20 cellular contexts compared by ENCODE assay signal in genomic region chr11:112380464-112380863, GRCh38.
DNase-seq lines count a peak whose midpoint lies in the region; ATAC-seq, FAIRE-seq and TF ChIP-seq lines count a peak whose summit lies in the region.
"Had no signal": no experiment of that assay in that cellular context is flagged by ENCODE, and none has a peak within 500 bp of the region (broad histone marks: within the 10 kb centered on the region; RNA-seq: fewer than 3 reads in every experiment).

No MANE protein-coding gene starts in this region.

- no peaks in the 10 kb centered on the region for H3K9me1 ChIP-seq in IMR-90 (ENCODE audit: insufficient read depth, low read length)

- FAIRE-seq in bronchial epithelial cell (lab: Jason Lieb, UNC), result peak; percentile 55
- FAIRE-seq: A549, GM12892, GM18507, HepG2 had no signal

- DNase-seq in IMR-90 (no peak), bronchial epithelial cell (ENCODE audit: low read depth) (peak; percentile 40), islet precursor cell (peak; percentile 47), upper lobe of right lung (no peak), superior temporal gyrus (ENCODE audit: extremely low spot score) (no peak), CD14-positive monocyte (ENCODE audit: low spot score) (no peak)
- DNase-seq: AML-193; CD4-positive, alpha-beta memory T cell; DMS153; DMS79; GDM1; GM23248 had no signal

- H2BK5ac ChIP-seq in IMR-90 (ENCODE audit: low read depth, low read length, poor library complexity, severe bottlenecking), result no peak overlapping the region

- POLR2A ChIA-PET in IMR-90 (lab: Charles Lee; ENCODE audit: unreplicated experiment), result no interaction called here

- no peak overlapping the region for H3K18ac ChIP-seq in IMR-90 (ENCODE audit: low read depth, low read length)

- CTCF ChIA-PET in IMR-90 (lab: Yijun Ruan, JAX), result no interaction called here

- H3K56ac ChIP-seq in IMR-90 (ENCODE audit: extremely low read depth, insufficient read depth, low read length), result no peak overlapping the region

- no peak overlapping the region for H2BK120ac ChIP-seq in IMR-90 (ENCODE audit: low read depth, low read length)

- H3K79me1 ChIP-seq in IMR-90 (ENCODE audit: low read depth in 1 of 2, low read length in 2 of 2), result no peaks in the 10 kb centered on the region

- dilution Hi-C loops in IMR-90 (cut with HindIII; ENCODE audit: low sequenced_read_pairs, unreplicated experiment), result no loop called here

- H3K9me3 ChIP-seq in IMR-90 (ENCODE audit: control insufficient read depth, insufficient read depth, low read length) (no peaks in the 10 kb centered on the region), upper lobe of right lung (no peaks in the 10 kb centered on the region)
- H3K9me3 ChIP-seq: A549, HAP-1 had no signal

- no peak overlapping the region for H3K4ac ChIP-seq in IMR-90 (ENCODE audit: low read depth, low read length)

- H3K4me3 ChIP-seq in IMR-90 (ENCODE audit: insufficient read depth, low read depth, low read length), result no peak overlapping the region
- no peak overlapping the region for H3K4me3 ChIP-seq in bronchial epithelial cell (ENCODE audit: low read depth, low read length)
- no peak overlapping the region for H3K4me3 ChIP-seq in upper lobe of right lung
- H3K4me3 ChIP-seq: A549, GM23248, HAP-1 had no signal

- H3K4me1 Mint-ChIP-seq in CD14-positive monocyte, result no peaks in the 10 kb centered on the region
- H3K4me1 Mint-ChIP-seq: CD4-positive, alpha-beta memory T cell had no signal

- no peak overlapping the region for H3K27ac Mint-ChIP-seq in CD14-positive monocyte
- H3K27ac Mint-ChIP-seq: CD4-positive, alpha-beta memory T cell had no signal

- peak overlapping the region; percentile 21 for H2AFZ ChIP-seq in IMR-90 (replicated peaks; ENCODE audit: low read length, poor library complexity)
- H2AFZ ChIP-seq: GM23248 had no signal

- H4K91ac ChIP-seq in IMR-90 (ENCODE audit: insufficient read depth, low read depth, low read length), result no peak overlapping the region

- no peak overlapping the region for H2BK15ac ChIP-seq in IMR-90 (ENCODE audit: low read depth, low read length)

- H3K4me2 ChIP-seq in IMR-90 (ENCODE audit: low read depth, low read length), result no peak overlapping the region
- H3K4me2 ChIP-seq: A549 had no signal

- no peak overlapping the region for H2AK9ac ChIP-seq in IMR-90 (replicated peaks; ENCODE audit: low read depth, low read length, poor library complexity)

- TF ChIP-seq POLR2A in IMR-90 (IDR thresholded peaks at IDR 0.05; ENCODE audit: low read depth, low read length), result no peak

- no peak overlapping the region for H4K5ac ChIP-seq in IMR-90 (ENCODE audit: low read depth, low read length)

- no peak for TF ChIP-seq CTCF in IMR-90 (conservative IDR thresholded peaks at IDR 0.05; ENCODE audit: low read depth, low read length)
- TF ChIP-seq CTCF in bronchial epithelial cell (IDR thresholded peaks at IDR 0.05; ENCODE audit: insufficient read depth, low read length, severe bottlenecking), result no peak
- TF ChIP-seq CTCF in upper lobe of right lung (IDR thresholded peaks at IDR 0.05), result no peak
- no peak for TF ChIP-seq CTCF in CD14-positive monocyte (IDR thresholded peaks at IDR 0.05)

- H3K4me3 Mint-ChIP-seq in CD14-positive monocyte, result no peak overlapping the region
- H3K4me3 Mint-ChIP-seq: CD4-positive, alpha-beta memory T cell had no signal

- H4K8ac ChIP-seq in IMR-90 (ENCODE audit: low read depth in 2 of 2, low read length in 2 of 2), result no peak overlapping the region

- intact Hi-C loops in IMR-90 (cut with micrococcal nuclease) (no loop called here), upper lobe of right lung (cut with DNase I) (no loop called here), CD14-positive monocyte (cut with micrococcal nuclease) (no loop called here)

- WGBS in IMR-90 (ENCODE audit: extremely low coverage in 2 of 2, insufficient read length in 1 of 2), 2 experiments, result 95% methylated on average over 6 of the region's 9 CpGs; no CpG with 5 or more reads in 1 of the 2 experiments

- no peaks in the 10 kb centered on the region for H3K4me1 ChIP-seq in IMR-90 (ENCODE audit: control insufficient read depth, insufficient read depth, low read length)
- H3K4me1 ChIP-seq in upper lobe of right lung, result no peaks in the 10 kb centered on the region
- H3K4me1 ChIP-seq: A549, HAP-1 had no signal

- no peak overlapping the region for H3K14ac ChIP-seq in IMR-90 (replicated peaks; ENCODE audit: low read depth, low read length)

- no peaks in the 10 kb centered on the region for H4K20me1 ChIP-seq in IMR-90 (ENCODE audit: insufficient read depth, low read length)

- peaks cover 0 to 2% (median 0%) of the 10 kb centered on the region in 3 donors for H3K27me3 Mint-ChIP-seq in CD14-positive monocyte (ENCODE audit: low read depth in 3 of 3)
- H3K27me3 Mint-ChIP-seq: CD4-positive, alpha-beta memory T cell had no signal

- no peaks in the 10 kb centered on the region for H3K9me3 Mint-ChIP-seq in CD14-positive monocyte

- no peak for ATAC-seq in IMR-90 (ENCODE audit: low read depth)
- ATAC-seq in upper lobe of right lung, result peak; percentile 19
- no peak for ATAC-seq in HG02623 (IDR thresholded peaks at IDR 0.05; ENCODE audit: unreplicated experiment)
- ATAC-seq: A549, HepG2 had no signal

- H3K36me3 Mint-ChIP-seq in CD14-positive monocyte, result no peaks in the 10 kb centered on the region
- H3K36me3 Mint-ChIP-seq: CD4-positive, alpha-beta memory T cell had no signal

- H3K27me3 ChIP-seq in IMR-90 (ENCODE audit: control insufficient read depth, insufficient read depth, low read length), result no peaks in the 10 kb centered on the region; the same call in 1 of the 2 replicates
- no peaks in the 10 kb centered on the region for H3K27me3 ChIP-seq in bronchial epithelial cell (ENCODE audit: control insufficient read depth, insufficient read depth, low read length)
- H3K27me3 ChIP-seq in upper lobe of right lung, result no peaks in the 10 kb centered on the region

- no peak overlapping the region for H3K9ac ChIP-seq in IMR-90 (ENCODE audit: low read depth, low read length)
- H3K9ac ChIP-seq: GM23248 had no signal

- H2BK20ac ChIP-seq in IMR-90 (ENCODE audit: low read depth, low read length), result no peak overlapping the region

- in situ Hi-C loops in IMR-90 (cut with MboI; ENCODE audit: low sequenced_read_pairs), result no loop called here

- no peak for TF ChIP-seq RAD21 in IMR-90 (IDR thresholded peaks at IDR 0.05; ENCODE audit: low read length)

- H3K36me3 ChIP-seq in IMR-90 (ENCODE audit: control insufficient read depth, insufficient read depth, low read length) (no peaks in the 10 kb centered on the region), bronchial epithelial cell (ENCODE audit: control insufficient read depth, insufficient read depth, low read length) (no peaks in the 10 kb centered on the region), upper lobe of right lung (no peaks in the 10 kb centered on the region)
- H3K36me3 ChIP-seq: HAP-1 had no signal

- H3K27ac ChIP-seq in IMR-90 (ENCODE audit: insufficient read depth, low read length) (no peak overlapping the region), upper lobe of right lung (no peak overlapping the region)
- H3K27ac ChIP-seq: 22Rv1, A549, C4-2B, GM23248 had no signal

- BruUV-seq in IMR-90 (replicated peaks; lab: Mats Ljungman, UMichigan), result no TSS peak

- no peak overlapping the region for H3K23ac ChIP-seq in IMR-90 (ENCODE audit: low read depth, low read length)

- no peak overlapping the region for H2AK5ac ChIP-seq in IMR-90 (ENCODE audit: low read depth, low read length)

TF ChIP-seq in IMR-90, 13 proteins besides CTCF, POLR2A, EP300 and RAD21:
- TF ChIP-seq CHD1 (IDR thresholded peaks at IDR 0.05; ENCODE audit: low read depth, low read length) (no peak), MAFK (IDR thresholded peaks at IDR 0.05; ENCODE audit: low read depth, low read length) (no peak), CEBPB (IDR thresholded peaks at IDR 0.05; ENCODE audit: low read depth, low read length) (no peak), ELK1 (IDR thresholded peaks at IDR 0.05; ENCODE audit: borderline replicate concordance, low read depth, low read length) (no peak), MXI1 (IDR thresholded peaks at IDR 0.05; ENCODE audit: borderline replicate concordance, low read depth, low read length) (no peak), RCOR1 (IDR thresholded peaks at IDR 0.05; ENCODE audit: insufficient replicate concordance, low read length) (no peak), MAZ (IDR thresholded peaks at IDR 0.05; ENCODE audit: borderline replicate concordance, low read depth, low read length) (no peak), BHLHE40 (IDR thresholded peaks at IDR 0.05; ENCODE audit: low read depth, low read length) (no peak), SMC3 (IDR thresholded peaks at IDR 0.05; ENCODE audit: low read depth, low read length) (no peak), USF2 (IDR thresholded peaks at IDR 0.05; ENCODE audit: low read depth, low read length) (no peak), FOS (IDR thresholded peaks at IDR 0.05; ENCODE audit: low read depth, low read length) (no peak), RFX5 (IDR thresholded peaks at IDR 0.05; ENCODE audit: low read depth, low read length) (no peak), NFE2L2 (IDR thresholded peaks at IDR 0.05; ENCODE audit: low read depth, low read length) (no peak)

Comparison
In these comparisons a context has a peak if more than half of its experiments do, and no peak if none do; other contexts are left out.
1. DNase-seq: peak in bronchial epithelial cell (single experiment) and islet precursor cell (single experiment); none in IMR-90 (single experiment), upper lobe of right lung (single experiment), superior temporal gyrus (single experiment) and CD14-positive monocyte (single experiment).